9 cellular contexts compared by ENCODE assay signal in the genomic region with DNA sequence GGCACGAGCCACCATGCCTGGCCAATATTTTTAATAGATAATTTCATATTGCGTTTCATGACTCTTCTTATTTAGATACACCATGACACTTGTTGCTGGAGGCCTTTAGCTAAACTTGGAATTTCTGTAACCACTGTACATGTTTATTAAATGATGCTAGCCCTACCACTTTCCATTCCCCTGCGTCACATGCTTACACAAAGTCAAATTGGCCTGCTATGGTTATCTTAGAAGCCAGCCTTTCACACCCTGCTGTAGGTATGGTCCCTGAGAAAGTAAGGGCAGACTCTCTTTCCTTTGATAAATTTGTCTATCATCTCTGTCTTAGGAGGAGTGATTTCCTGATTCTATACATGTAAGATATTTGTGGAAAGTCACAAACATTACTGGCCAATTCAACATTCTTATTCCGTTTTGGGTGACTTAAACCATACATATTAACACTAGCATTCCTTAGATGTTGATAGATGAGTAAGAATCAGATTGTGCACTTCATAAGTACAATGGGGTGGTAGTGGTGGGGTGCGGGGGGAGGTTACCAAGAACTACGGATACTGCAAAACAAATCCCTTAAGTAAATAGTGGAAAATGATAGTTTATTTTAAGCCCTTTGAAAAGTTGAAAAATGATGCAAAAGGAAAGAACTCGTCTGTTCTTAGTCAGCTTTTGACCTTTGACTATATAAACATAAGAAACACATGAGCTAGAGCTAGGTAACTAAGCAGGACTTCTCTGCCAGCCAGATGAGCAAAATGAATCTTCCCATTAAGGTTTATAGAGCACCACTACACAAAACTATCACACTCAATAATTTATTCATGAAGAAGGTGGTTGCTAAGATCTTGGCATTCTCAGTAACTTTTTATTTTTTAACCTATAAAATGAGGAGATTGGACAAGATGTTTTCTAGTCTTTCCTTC. TPM values are rescaled to one million over a fixed set of nuclear protein-coding genes. Genes with fewer than 3 reads are reported as not detected.
DNase-seq lines count a peak whose midpoint lies in the region; ATAC-seq and TF ChIP-seq lines count a peak whose summit lies in the region.
"Had no signal": no experiment of that assay in that cellular context is flagged by ENCODE, and none has a peak within 500 bp of the region (broad histone marks: within the 10 kb centered on the region; RNA-seq: fewer than 3 reads in every experiment).

No MANE protein-coding gene starts in this region.

- intact Hi-C loops in CD4-positive, alpha-beta memory T cell (cut with micrococcal nuclease): loop anchor here (1.0 to 2.0 kb wide), 2 partner anchors 11 to 380 kb away; partner anchors contain the start of gene RALBP1
- intact Hi-C loops in PC-9 (cut with micrococcal nuclease; ENCODE audit: unreplicated experiment): no loop called here

- in situ Hi-C loops in brain microvascular endothelial cell (cut with HindIII; ENCODE audit: low pct_ligation_motif_present, low sequenced_read_pairs): no loop called here

- TF ChIP-seq CTCF in PC-9 (conservative IDR thresholded peaks at IDR 0.05): no peak
- no peak for TF ChIP-seq CTCF in brain microvascular endothelial cell (IDR thresholded peaks at IDR 0.05; ENCODE audit: low read depth, low read length, missing control alignments)
- TF ChIP-seq CTCF in neutrophil (IDR thresholded peaks at IDR 0.05): no peak

- H3K27ac ChIP-seq in CD4-positive, alpha-beta memory T cell (ENCODE audit: low read depth, low read length): peak overlapping the region; percentile 54
- H3K27ac ChIP-seq in PC-9 (peak overlapping the region; percentile 63), brain microvascular endothelial cell (peak overlapping the region; percentile 97), neutrophil (peak overlapping the region; percentile 66)
- H3K27ac ChIP-seq: SK-N-MC had no signal

- no peaks in the 10 kb centered on the region for H3K36me3 ChIP-seq in CD4-positive, alpha-beta memory T cell (ENCODE audit: insufficient read depth, low read length)
- H3K36me3 ChIP-seq in PC-9 (ENCODE audit: low read depth) (no peaks in the 10 kb centered on the region), brain microvascular endothelial cell (replicated peaks) (no peaks in the 10 kb centered on the region), neutrophil (no peaks in the 10 kb centered on the region)

- H3F3A ChIP-seq in PC-9 (ENCODE audit: insufficient read depth, low read depth): peaks cover 12% of the 10 kb centered on the region

- no peaks in the 10 kb centered on the region for H3K9me3 ChIP-seq in CD4-positive, alpha-beta memory T cell (ENCODE audit: control insufficient read depth in 1 of 2, low read length in 2 of 2)
- H3K9me3 ChIP-seq in PC-9 (ENCODE audit: insufficient read depth, low read depth): no peaks in the 10 kb centered on the region
- no peaks in the 10 kb centered on the region for H3K9me3 ChIP-seq in neutrophil

- H3K4me1 ChIP-seq in CD4-positive, alpha-beta memory T cell (ENCODE audit: insufficient read depth, low read length): peaks cover 61% of the 10 kb centered on the region
- peaks cover 19% of the 10 kb centered on the region for H3K4me1 ChIP-seq in PC-9 (replicated peaks; ENCODE audit: insufficient read depth)
- H3K4me1 ChIP-seq in neutrophil (ENCODE audit: control insufficient read depth in 1 of 2, insufficient read depth in 1 of 2, low read depth in 1 of 2, low read length in 1 of 2): peaks cover 26% of the 10 kb centered on the region in 2 experiments

- no peaks in the 10 kb centered on the region for H3K36me3 Mint-ChIP-seq in CD4-positive, alpha-beta memory T cell

- no peak overlapping the region for H3K4me3 ChIP-seq in CD4-positive, alpha-beta memory T cell (ENCODE audit: low read length in 2 of 2)
- H3K4me3 ChIP-seq in PC-9 (no peak overlapping the region; the same call in 1 of the 2 replicates), brain microvascular endothelial cell (ENCODE audit: low read depth, low read length) (no peak overlapping the region), neutrophil (ENCODE audit: low read depth in 1 of 2, low read length in 1 of 2) (no peak overlapping the region)
- H3K4me3 ChIP-seq: SK-N-MC had no signal

- ATAC-seq in GM21360 (IDR thresholded peaks at IDR 0.05; ENCODE audit: unreplicated experiment): no peak
- ATAC-seq in GM18867 (IDR thresholded peaks at IDR 0.05; ENCODE audit: unreplicated experiment): no peak
- ATAC-seq in GM21367 (IDR thresholded peaks at IDR 0.05; ENCODE audit: unreplicated experiment): no peak

- peak overlapping the region; percentile 43 to 89 (median 74) for H3K4me3 Mint-ChIP-seq in CD4-positive, alpha-beta memory T cell

- no TSS peak for BruUV-seq in PC-9 (replicated peaks; lab: Mats Ljungman, UMichigan)

- peak in 1 of 5 donors; percentile 70 for DNase-seq in CD4-positive, alpha-beta memory T cell
- DNase-seq in PC-9 (peak; percentile 35 to 84), brain microvascular endothelial cell (peak; percentile 96), germinal center (ENCODE audit: low spot score) (no peak)

- POLR2A ChIA-PET in CD4-positive, alpha-beta memory T cell (lab: Charles Lee; ENCODE audit: partially characterized antibody): interaction anchor here (0.5 to 14.2 kb wide), 7 partner anchors 7 to 40 kb away, joined by 3 to 453 read pairs (median 7); partner anchors contain the start of gene ANKRD12
- POLR2A ChIA-PET in PC-9 (lab: Charles Lee; ENCODE audit: unreplicated experiment): interaction anchor here (0.7 kb wide), 1 partner anchor 16 kb away, joined by 6 read pairs; no protein-coding TSS in a partner anchor

- H3K9me3 Mint-ChIP-seq in CD4-positive, alpha-beta memory T cell: no peaks in the 10 kb centered on the region

- CTCF ChIA-PET in CD4-positive, alpha-beta memory T cell (lab: Charles Lee; ENCODE audit: partially characterized antibody): interaction anchor here (0.9 to 2.5 kb wide), 5 partner anchors 9 to 21 kb away, joined by 3 to 9 read pairs (median 5); no protein-coding TSS in a partner anchor
- CTCF ChIA-PET in PC-9 (lab: Charles Lee): no interaction called here

- no peaks in the 10 kb centered on the region for H3K79me2 ChIP-seq in PC-9 (ENCODE audit: low read depth)

- H3K4me1 Mint-ChIP-seq in CD4-positive, alpha-beta memory T cell: peaks cover 42 to 71% (median 58%) of the 10 kb centered on the region in 4 donors

- H3K9me2 ChIP-seq in PC-9 (ENCODE audit: insufficient read depth): no peaks in the 10 kb centered on the region

- peak overlapping the region; percentile 24; the same call in 1 of the 2 replicates for H2AFZ ChIP-seq in PC-9

- H3K27ac Mint-ChIP-seq in CD4-positive, alpha-beta memory T cell: peak overlapping the region; percentile 83 to 97 (median 94)

- H3K27me3 Mint-ChIP-seq in CD4-positive, alpha-beta memory T cell: no peaks in the 10 kb centered on the region

- H3K4me2 ChIP-seq in PC-9: peak overlapping the region; percentile 46

- H3K27me3 ChIP-seq in CD4-positive, alpha-beta memory T cell (ENCODE audit: insufficient read depth, low read length): no peaks in the 10 kb centered on the region
- H3K27me3 ChIP-seq in PC-9 (ENCODE audit: insufficient read depth, low read depth) (no peaks in the 10 kb centered on the region), brain microvascular endothelial cell (replicated peaks) (no peaks in the 10 kb centered on the region), neutrophil (no peaks in the 10 kb centered on the region)

- H4K20me1 ChIP-seq in PC-9 (ENCODE audit: insufficient read depth): no peaks in the 10 kb centered on the region

RNA-seq across cellular contexts. Expression of gene NDUFV2, which starts 7.9 kb away (rescaled TPM):
- total RNA-seq in CD4-positive, alpha-beta memory T cell: 100 to 1,000 TPM; 135 TPM
- 100 to 1,000 TPM; 213 to 281 TPM for polyA plus RNA-seq in CD4-positive, alpha-beta memory T cell
- total RNA-seq in PC-9 (2021): 182 and 215 TPM in 2 replicates

RNA-seq across cellular contexts. Expression of gene ANKRD12, which starts 42.0 kb away (rescaled TPM):
- total RNA-seq in CD4-positive, alpha-beta memory T cell: 100 to 1,000 TPM; 262 to 280 TPM
- polyA plus RNA-seq in CD4-positive, alpha-beta memory T cell: 100 to 1,000 TPM in 1 of 2 donors, 10 to 100 TPM in 1; 10.7 to 141 TPM
- total RNA-seq in PC-9 (2021): 26.9 and 31.6 TPM in 2 replicates
